ENCODE assay signal across 12 cellular contexts in genomic region chr7:135993950-135994349, GRCh38. TPM values are rescaled to one million over a fixed set of nuclear protein-coding genes. Genes with fewer than 3 reads are reported as not detected.
A peak's percentile ranks its signal among the peaks of the same experiment; 100 is the strongest.
DNase-seq lines count a peak whose midpoint lies in the region; ATAC-seq and TF ChIP-seq lines count a peak whose summit lies in the region.
"Had no signal": no experiment of that assay in that cellular context is flagged by ENCODE, and none has a peak within 500 bp of the region (broad histone marks: within the 10 kb centered on the region; RNA-seq: fewer than 3 reads in every experiment).

No MANE protein-coding gene starts in this region.

- no peak overlapping the region for H3K9ac ChIP-seq in neural progenitor cell

- no peaks in the 10 kb centered on the region for H3K9me3 Mint-ChIP-seq in T-helper 1 cell treated with Interleukin-12 subunit alpha and Interleukin-12 subunit beta and Interleukin-4 antibody, amounts not matched to agents 30 μg/mL and 1 μg/mL, for 36 hours
- no peaks in the 10 kb centered on the region for H3K9me3 Mint-ChIP-seq in neural progenitor cell

- H3K4me3 ChIP-seq in lower lobe of right lung, result no peak overlapping the region
- H3K4me3 ChIP-seq in neural progenitor cell, result no peak overlapping the region

- H3K36me3 ChIP-seq in lower lobe of right lung, result no peaks in the 10 kb centered on the region
- no peaks in the 10 kb centered on the region for H3K36me3 ChIP-seq in neural progenitor cell

- H3F3A ChIP-seq in neural progenitor cell (ENCODE audit: low read depth), result no peaks in the 10 kb centered on the region

- ATAC-seq in GM18498 (IDR thresholded peaks at IDR 0.05; ENCODE audit: unreplicated experiment) (peak; percentile 84), GM19351 (IDR thresholded peaks at IDR 0.05; ENCODE audit: unreplicated experiment) (peak; percentile 61), HG02943 (IDR thresholded peaks at IDR 0.05; ENCODE audit: low read depth, unreplicated experiment) (peak; percentile 75), lower lobe of right lung (no peak)
- ATAC-seq: left cardiac atrium had no signal

- DNase-seq in HuH-7 (ENCODE audit: low spot score) (no peak), lower lobe of right lung (no peak), neural progenitor cell (ENCODE audit: low spot score) (no peak)
- no peak for DNase-seq in stimulated activated CD4-positive, alpha-beta T cell treated with anti-CD3 and anti-CD28 coated beads, Interleukin-4, amount 100 ng/mL, for 1 hour
- DNase-seq: left cardiac atrium, NCI-H1105, NCI-H748 treated with DMSO at 0.1 percent for 48 hours had no signal

- no peaks in the 10 kb centered on the region for H3K9me3 ChIP-seq in lower lobe of right lung
- H3K9me3 ChIP-seq in neural progenitor cell (ENCODE audit: low read depth), result no peaks in the 10 kb centered on the region

- H2AFZ ChIP-seq in neural progenitor cell (replicated peaks), result no peak overlapping the region

- H3K4me1 Mint-ChIP-seq in T-helper 1 cell treated with Interleukin-12 subunit alpha and Interleukin-12 subunit beta and Interleukin-4 antibody, amounts not matched to agents 30 μg/mL and 1 μg/mL, for 36 hours (ENCODE audit: low read depth), result peaks cover 29% of the 10 kb centered on the region
- H3K4me1 Mint-ChIP-seq in neural progenitor cell, result no peaks in the 10 kb centered on the region

- H4K20me1 ChIP-seq in neural progenitor cell (ENCODE audit: low read depth), result no peaks in the 10 kb centered on the region

- H3K4me1 ChIP-seq in lower lobe of right lung (no peaks in the 10 kb centered on the region), neural progenitor cell (no peaks in the 10 kb centered on the region)

- intact Hi-C loops in lower lobe of right lung (cut with DNase I), result no loop called here

- TF ChIP-seq CTCF in lower lobe of right lung (IDR thresholded peaks at IDR 0.05) (no peak), neural progenitor cell (IDR thresholded peaks at IDR 0.05) (no peak)

- peaks cover 3% of the 10 kb centered on the region for H3K36me3 Mint-ChIP-seq in T-helper 1 cell treated with Interleukin-12 subunit alpha and Interleukin-12 subunit beta and Interleukin-4 antibody, amounts not matched to agents 30 μg/mL and 1 μg/mL, for 36 hours (ENCODE audit: low read depth)
- H3K36me3 Mint-ChIP-seq in neural progenitor cell, result no peaks in the 10 kb centered on the region

- no peak overlapping the region for H3K4me3 Mint-ChIP-seq in T-helper 1 cell treated with Interleukin-12 subunit alpha and Interleukin-12 subunit beta and Interleukin-4 antibody, amounts not matched to agents 30 μg/mL and 1 μg/mL, for 36 hours
- no peak overlapping the region for H3K4me3 Mint-ChIP-seq in neural progenitor cell

- H3K4me2 ChIP-seq in neural progenitor cell, result no peak overlapping the region

- no peak overlapping the region for H3K27ac ChIP-seq in lower lobe of right lung
- no peak overlapping the region for H3K27ac ChIP-seq in neural progenitor cell
- H3K27ac ChIP-seq: C4-2B had no signal

- no peaks in the 10 kb centered on the region for H3K27me3 ChIP-seq in lower lobe of right lung (ENCODE audit: low read depth)
- H3K27me3 ChIP-seq in neural progenitor cell, result no peaks in the 10 kb centered on the region

- H3K27me3 Mint-ChIP-seq in T-helper 1 cell treated with Interleukin-12 subunit alpha and Interleukin-12 subunit beta and Interleukin-4 antibody, amounts not matched to agents 30 μg/mL and 1 μg/mL, for 36 hours (ENCODE audit: low read depth), result no peaks in the 10 kb centered on the region
- H3K27me3 Mint-ChIP-seq in neural progenitor cell (ENCODE audit: insufficient read depth, low read depth), result peaks cover 3% of the 10 kb centered on the region

- H3K79me2 ChIP-seq in neural progenitor cell (ENCODE audit: low read depth), result no peaks in the 10 kb centered on the region

- H3K27ac Mint-ChIP-seq in T-helper 1 cell treated with Interleukin-12 subunit alpha and Interleukin-12 subunit beta and Interleukin-4 antibody, amounts not matched to agents 30 μg/mL and 1 μg/mL, for 36 hours, result peak overlapping the region; percentile 59
- no peak overlapping the region for H3K27ac Mint-ChIP-seq in neural progenitor cell

RNA-seq across cellular contexts. Expression of gene MTPN, which starts 16.8 kb away (rescaled TPM):
- 144 TPM for total RNA-seq in lower lobe of right lung
- 113 and 170 TPM in 2 replicates for total RNA-seq in neural progenitor cell (ENCODE audit: low replicate concordance)

Comparison
In these comparisons a context has a peak if more than half of its experiments do, and no peak if none do; other contexts are left out.
1. ATAC-seq: peak in GM18498 (single experiment), GM19351 (single experiment) and HG02943 (single experiment); none in lower lobe of right lung (0 of 2).